ENCODE assay signal across 13 cellular contexts in genomic region chr6:38346291-38347079, GRCh38.
DNase-seq lines count a peak whose midpoint lies in the region; ATAC-seq and TF ChIP-seq lines count a peak whose summit lies in the region.
"Had no signal": no experiment of that assay in that cellular context is flagged by ENCODE, and none has a peak within 500 bp of the region (broad histone marks: within the 10 kb centered on the region; RNA-seq: fewer than 3 reads in every experiment).

No MANE protein-coding gene starts in this region.

- no peak for ATAC-seq in GM19397 (IDR thresholded peaks at IDR 0.05; ENCODE audit: unreplicated experiment)

- no peak overlapping the region for H3K9ac ChIP-seq in mammary epithelial cell (ENCODE audit: insufficient read depth, low read length)

- H3K27me3 ChIP-seq in mammary epithelial cell (ENCODE audit: insufficient read depth, low read length) = no peaks in the 10 kb centered on the region
- no peaks in the 10 kb centered on the region for H3K27me3 ChIP-seq in right atrium auricular region

- H3K27ac ChIP-seq in mammary epithelial cell (ENCODE audit: insufficient read depth, low read depth, low read length) = no peak overlapping the region
- no peak overlapping the region for H3K27ac ChIP-seq in coronary artery
- H3K27ac ChIP-seq in right atrium auricular region = no peak overlapping the region

- DNase-seq in AG20443 (ENCODE audit: low spot score) (peak; percentile 80), LHCN-M2 (ENCODE audit: low read depth) (peak; percentile 66), mammary epithelial cell (peak; percentile 26), iPS-NIHi7 (ENCODE audit: extremely low spot score) (peak; percentile 44), coronary artery (ENCODE audit: low spot score) (no peak), right atrium auricular region (ENCODE audit: low spot score) (no peak), T-helper 9 cell (no peak)
- DNase-seq: activated CD4-positive, alpha-beta T cell treated with anti-CD3 and anti-CD28 coated beads, Interleukin-2, amount 10 ng/mL, durations not matched to agents 24 days and 14 days; activated effector memory CD4-positive, alpha-beta T cell treated with anti-CD3 and anti-CD28 coated beads, Interleukin-2, amount 50 U/mL, for 16 hours; CD4-positive, alpha-beta T cell; H9; occipital lobe had no signal

- no peak overlapping the region for H3K4me2 ChIP-seq in mammary epithelial cell (ENCODE audit: insufficient read depth, low read depth, low read length)

- intact Hi-C loops in mammary epithelial cell (cut with micrococcal nuclease) = no loop called here

- BruUV-seq in mammary epithelial cell (replicated peaks; lab: Mats Ljungman, UMichigan) = no TSS peak

- no peaks in the 10 kb centered on the region for H4K20me1 ChIP-seq in mammary epithelial cell (ENCODE audit: insufficient read depth, low read length)

- H3K36me3 ChIP-seq in mammary epithelial cell (ENCODE audit: insufficient read depth, low read length) (no peaks in the 10 kb centered on the region), right atrium auricular region (no peaks in the 10 kb centered on the region)

- WGBS in mammary epithelial cell (ENCODE audit: low coverage, missing lambda C conversion rate) = 84% methylated on average over 5 of the region's 5 CpGs

- dilution Hi-C loops in mammary epithelial cell (cut with HindIII; ENCODE audit: low sequenced_read_pairs) = no loop called here

- no peaks in the 10 kb centered on the region for H3K4me1 ChIP-seq in mammary epithelial cell (ENCODE audit: insufficient read depth, low read length)
- H3K4me1 ChIP-seq in right atrium auricular region = peaks cover 0 to 13% of the 10 kb centered on the region in 2 donors

- TF ChIP-seq CTCF in mammary epithelial cell (conservative IDR thresholded peaks at IDR 0.05 in 1 of 2, IDR thresholded peaks at IDR 0.05 in 1 of 2; ENCODE audit: extremely low read depth in 1 of 2, insufficient read depth in 1 of 2, low read depth in 1 of 2, low read length in 2 of 2) (no peak), coronary artery (IDR thresholded peaks at IDR 0.05) (no peak), right atrium auricular region (IDR thresholded peaks at IDR 0.05) (no peak)

- H3K9me3 ChIP-seq in mammary epithelial cell (replicated peaks; ENCODE audit: insufficient read depth, low read length) (no peaks in the 10 kb centered on the region), right atrium auricular region (no peaks in the 10 kb centered on the region)

- in situ Hi-C loops in mammary epithelial cell (cut with MboI; ENCODE audit: low sequenced_read_pairs in 2 of 2) = no loop called here

- CTCF ChIA-PET in mammary epithelial cell (lab: Charles Lee; ENCODE audit: low non-redundant PET) = no interaction called here

- no peaks in the 10 kb centered on the region for H3K79me2 ChIP-seq in mammary epithelial cell (ENCODE audit: insufficient read depth, low read length)

- H2AFZ ChIP-seq in mammary epithelial cell (ENCODE audit: low read depth, low read length) = no peak overlapping the region

- no peak overlapping the region for H3K4me3 ChIP-seq in mammary epithelial cell (replicated peaks in 1 of 3; ENCODE audit: insufficient read depth in 1 of 3, low read depth in 2 of 3, low read length in 3 of 3)
- H3K4me3 ChIP-seq in coronary artery = no peak overlapping the region
- H3K4me3 ChIP-seq in right atrium auricular region = no peak overlapping the region

Comparison
In these comparisons a context has a peak if more than half of its experiments do, and no peak if none do; other contexts are left out.
1. DNase-seq: peak in AG20443 (single experiment), LHCN-M2 (single experiment), mammary epithelial cell (single experiment) and iPS-NIHi7 (single experiment); none in coronary artery (single experiment), right atrium auricular region (single experiment) and T-helper 9 cell (single experiment).